In the genomic region with DNA sequence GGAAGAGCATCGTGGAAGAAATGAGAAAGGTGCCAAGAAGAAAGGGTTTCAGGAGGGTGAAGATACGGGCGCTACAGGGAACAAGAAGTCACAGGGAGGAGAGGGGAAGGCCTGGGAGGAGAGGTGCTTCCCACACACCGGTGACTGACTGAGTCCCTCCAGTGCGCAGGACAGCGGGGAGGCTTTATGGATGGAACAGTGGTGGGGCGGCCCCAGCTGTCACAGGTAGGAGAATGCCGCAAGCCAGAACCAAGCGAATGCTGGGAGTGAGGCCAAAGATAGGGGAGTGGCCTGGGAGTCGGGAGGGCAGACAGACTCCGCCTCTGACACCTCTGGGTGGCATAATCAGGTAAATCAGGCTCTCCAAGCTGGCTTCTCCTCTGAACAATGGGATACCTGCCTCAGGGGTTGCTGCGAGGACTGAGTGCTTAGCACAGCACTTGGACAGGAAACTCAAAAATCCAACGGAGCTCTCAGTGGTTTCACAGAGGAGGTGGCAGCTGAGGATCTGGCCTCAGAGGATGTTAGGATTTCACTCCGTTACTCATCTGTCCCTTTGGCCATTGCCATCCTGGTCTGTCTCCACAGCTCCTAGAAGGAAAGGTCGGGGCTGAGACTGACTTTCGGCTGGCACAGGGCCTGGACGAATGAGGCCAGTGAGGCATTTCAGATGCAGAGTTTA, we compare ENCODE assay signal across 8 cellular contexts. TPM values are rescaled to one million over a fixed set of nuclear protein-coding genes. Genes with fewer than 3 reads are reported as not detected.
DNase-seq lines count a peak whose midpoint lies in the region; ATAC-seq and TF ChIP-seq lines count a peak whose summit lies in the region.

No MANE protein-coding gene starts in this region.

- no peaks in the 10 kb centered on the region for H3K9me3 Mint-ChIP-seq in activated naive CD4-positive, alpha-beta T cell treated with anti-CD3 and anti-CD28 coated beads, Interleukin-2, amount 50 U/mL, for 24 hours

- H3K4me3 ChIP-seq in GM06990 (replicated peaks; ENCODE audit: low read depth, low read length), result peak overlapping the region; percentile 55

- no peaks in the 10 kb centered on the region for H3K27me3 Mint-ChIP-seq in activated naive CD4-positive, alpha-beta T cell treated with anti-CD3 and anti-CD28 coated beads, Interleukin-2, amount 50 U/mL, for 24 hours

- in situ Hi-C loops in KBM-7 (cut with MboI; ENCODE audit: low pct_unique_long_range_greater_than_20kb, low sequenced_read_pairs), result no loop called here

- H3K27ac Mint-ChIP-seq in activated naive CD4-positive, alpha-beta T cell treated with anti-CD3 and anti-CD28 coated beads, Interleukin-2, amount 50 U/mL, for 24 hours, result peak overlapping the region; percentile 73

- no peaks in the 10 kb centered on the region for H3K27me3 ChIP-seq in GM06990 (replicated peaks; ENCODE audit: control insufficient read depth, insufficient read depth, low read length)

- no peaks in the 10 kb centered on the region for H3K36me3 Mint-ChIP-seq in activated naive CD4-positive, alpha-beta T cell treated with anti-CD3 and anti-CD28 coated beads, Interleukin-2, amount 50 U/mL, for 24 hours

- peak; percentile 62 for DNase-seq in GM06990 (ENCODE audit: extremely low read depth, insufficient read length)
- DNase-seq in KBM-7, result peak; percentile 24
- DNase-seq in SHP77 (lab: John Stamatoyannopoulos, UW), result peak; percentile 43 to 66
- DNase-seq in left cardiac atrium, result peak; percentile 60
- peak; percentile 65 for DNase-seq in renal cortical epithelial cell (ENCODE audit: low read depth)
- DNase-seq in GF-D8 (lab: John Stamatoyannopoulos, UW), result no peak

- intact Hi-C loops in left cardiac atrium (cut with DNase I), result loop anchor here (5.0 to 10.0 kb wide), 2 partner anchors 51 to 59 kb away; a partner anchor contains a TSS

- H3K4me3 Mint-ChIP-seq in activated naive CD4-positive, alpha-beta T cell treated with anti-CD3 and anti-CD28 coated beads, Interleukin-2, amount 50 U/mL, for 24 hours, result peak overlapping the region; percentile 87

- H3K4me1 Mint-ChIP-seq in activated naive CD4-positive, alpha-beta T cell treated with anti-CD3 and anti-CD28 coated beads, Interleukin-2, amount 50 U/mL, for 24 hours, result peaks cover 37% of the 10 kb centered on the region

- ATAC-seq in left cardiac atrium (peak; percentile 31 to 58), GM19328 (IDR thresholded peaks at IDR 0.05; ENCODE audit: unreplicated experiment) (no peak)

- TF ChIP-seq CTCF in GM06990 (IDR thresholded peaks at IDR 0.05; ENCODE audit: insufficient read depth, low read length, poor library complexity, severe bottlenecking), result no peak

- peaks cover 7% of the 10 kb centered on the region for H3K36me3 ChIP-seq in GM06990 (ENCODE audit: control insufficient read depth, insufficient read depth, low read length)

RNA-seq across cellular contexts. Expression of a gene that starts 0.8 kb away (rescaled TPM):
- total RNA-seq in left cardiac atrium, result 10 to 100 TPM; 40.3 to 43.7 TPM
- total RNA-seq in renal cortical epithelial cell, result 51.4 and 78.5 TPM in 2 replicates

RNA-seq across cellular contexts. Expression of a gene that starts 35.4 kb away (rescaled TPM):
- total RNA-seq in left cardiac atrium, result 1 to 10 TPM; 1.0 to 1.3 TPM
- total RNA-seq in renal cortical epithelial cell, result 0.35 and 2.2 TPM in 2 replicates

RNA-seq across cellular contexts. Expression of a gene that starts 47.1 kb away (rescaled TPM):
- 10 to 100 TPM; 58.7 to 72.2 TPM for total RNA-seq in left cardiac atrium
- total RNA-seq in renal cortical epithelial cell, result 343 and 387 TPM in 2 replicates

RNA-seq across cellular contexts. Expression of a gene that starts 51.4 kb away (rescaled TPM):
- 10 to 100 TPM; 57.5 to 73.9 TPM for total RNA-seq in left cardiac atrium
- total RNA-seq in renal cortical epithelial cell, result 67.6 and 107 TPM in 2 replicates

RNA-seq across cellular contexts. Expression of a gene that starts 54.1 kb away (rescaled TPM):
- total RNA-seq in left cardiac atrium (10 to 100 TPM; 35.3 to 45.9 TPM), renal cortical epithelial cell (33.5 and 41.4 TPM in 2 replicates)
